1 cellular context compared by ENCODE assay signal in the genomic region with DNA sequence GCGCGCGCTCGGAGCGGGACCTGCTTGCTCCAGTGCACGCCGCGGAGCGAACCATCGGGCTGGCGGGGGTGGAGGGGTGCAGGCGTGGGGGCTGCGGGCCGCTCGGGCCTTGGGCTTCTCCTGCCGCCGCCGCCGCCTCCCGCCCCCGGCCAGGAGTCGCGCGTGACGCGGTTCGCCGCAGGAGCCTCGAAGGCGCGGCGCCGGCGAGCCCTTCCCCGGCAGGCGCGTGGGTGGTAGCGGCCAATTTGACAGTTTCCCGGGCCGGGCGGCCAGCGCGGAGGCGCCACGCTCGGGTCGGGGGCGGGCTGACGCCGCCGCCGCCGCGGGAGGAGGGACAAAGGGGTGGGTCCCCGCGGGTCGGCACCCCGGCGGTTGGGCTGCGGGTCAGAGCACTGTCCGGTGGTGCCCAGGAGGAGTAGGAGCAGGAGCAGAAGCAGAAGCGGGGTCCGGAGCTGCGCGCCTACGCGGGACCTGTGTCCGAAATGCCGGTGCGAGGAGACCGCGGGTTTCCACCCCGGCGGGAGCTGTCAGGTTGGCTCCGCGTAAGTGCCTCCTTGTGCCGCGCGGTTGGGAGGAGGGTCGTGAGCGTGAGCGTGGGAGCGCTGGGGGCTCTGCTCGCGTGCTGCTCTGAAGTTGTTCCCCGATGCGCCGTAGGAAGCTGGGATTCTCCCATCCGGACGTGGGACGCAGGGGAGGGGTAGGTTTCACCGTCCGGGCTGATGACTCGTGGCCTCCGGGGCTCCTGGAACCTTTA.
TF ChIP-seq lines count a peak whose summit lies in the region.

TSS of gene TJP2 (plus strand) at position 387 of the 754 bp plus-strand sequence. CDS start at position 483, 96 bp downstream.

TF ChIP-seq in GM12878, 131 proteins besides CTCF, POLR2A, EP300 and RAD21 (continued from another document and continues in another):
- TF ChIP-seq POLR2AphosphoS2 (IDR thresholded peaks at IDR 0.05; ENCODE audit: low read depth, low read length), result no peak
- TF ChIP-seq, protein P1, sequence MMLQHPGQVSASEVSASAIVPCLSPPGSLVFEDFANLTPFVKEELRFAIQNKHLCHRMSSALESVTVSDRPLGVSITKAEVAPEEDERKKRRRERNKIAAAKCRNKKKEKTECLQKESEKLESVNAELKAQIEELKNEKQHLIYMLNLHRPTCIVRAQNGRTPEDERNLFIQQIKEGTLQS (IDR thresholded peaks at IDR 0.05; ENCODE audit: borderline replicate concordance, extremely low read depth, low read depth, low read length), result no peak
- no peak for TF ChIP-seq BCL11A (IDR thresholded peaks at IDR 0.05; ENCODE audit: low read depth, low read length)
- TF ChIP-seq BMI1 (IDR thresholded peaks at IDR 0.05; ENCODE audit: borderline replicate concordance), result no peak
- TF ChIP-seq JUND (IDR thresholded peaks at IDR 0.05; ENCODE audit: low read depth, low read length), result peak; percentile 87
- no peak for TF ChIP-seq HDAC2 (IDR thresholded peaks at IDR 0.05)
- TF ChIP-seq NFXL1 (IDR thresholded peaks at IDR 0.05; ENCODE audit: borderline replicate concordance), result no peak
- TF ChIP-seq IRF4 (IDR thresholded peaks at IDR 0.05; ENCODE audit: low read depth, low read length), result no peak
- TF ChIP-seq NFIC (IDR thresholded peaks at IDR 0.05; ENCODE audit: low read depth, low read length), result no peak
- TF ChIP-seq ESRRA (IDR thresholded peaks at IDR 0.05; ENCODE audit: low read length), result no peak
- TF ChIP-seq RAD51 (IDR thresholded peaks at IDR 0.05), result no peak
- 0 out of 2 replicates have a peak, but pooled peaks have one; percentile 1 for TF ChIP-seq CREB1 (IDR thresholded peaks at IDR 0.05; ENCODE audit: low read depth)
- TF ChIP-seq ZNF384 (IDR thresholded peaks at IDR 0.05; ENCODE audit: borderline replicate concordance, low read depth, low read length), result no peak
- no peak for TF ChIP-seq BRCA1 (IDR thresholded peaks at IDR 0.05; ENCODE audit: low read depth, low read length)
- TF ChIP-seq SIN3A (IDR thresholded peaks at IDR 0.05; ENCODE audit: low read depth, low read length), result no peak
- no peak for TF ChIP-seq MTA3 (IDR thresholded peaks at IDR 0.05; ENCODE audit: borderline replicate concordance, low read length)
- TF ChIP-seq SMAD5 (IDR thresholded peaks at IDR 0.05; ENCODE audit: low read depth), result no peak
- TF ChIP-seq SP1 (IDR thresholded peaks at IDR 0.05; ENCODE audit: low read depth, low read length), result no peak
- no peak for TF ChIP-seq TARDBP (IDR thresholded peaks at IDR 0.05; ENCODE audit: borderline replicate concordance)
- no peak for TF ChIP-seq PKNOX1 (IDR thresholded peaks at IDR 0.05)
- TF ChIP-seq, protein P2, sequence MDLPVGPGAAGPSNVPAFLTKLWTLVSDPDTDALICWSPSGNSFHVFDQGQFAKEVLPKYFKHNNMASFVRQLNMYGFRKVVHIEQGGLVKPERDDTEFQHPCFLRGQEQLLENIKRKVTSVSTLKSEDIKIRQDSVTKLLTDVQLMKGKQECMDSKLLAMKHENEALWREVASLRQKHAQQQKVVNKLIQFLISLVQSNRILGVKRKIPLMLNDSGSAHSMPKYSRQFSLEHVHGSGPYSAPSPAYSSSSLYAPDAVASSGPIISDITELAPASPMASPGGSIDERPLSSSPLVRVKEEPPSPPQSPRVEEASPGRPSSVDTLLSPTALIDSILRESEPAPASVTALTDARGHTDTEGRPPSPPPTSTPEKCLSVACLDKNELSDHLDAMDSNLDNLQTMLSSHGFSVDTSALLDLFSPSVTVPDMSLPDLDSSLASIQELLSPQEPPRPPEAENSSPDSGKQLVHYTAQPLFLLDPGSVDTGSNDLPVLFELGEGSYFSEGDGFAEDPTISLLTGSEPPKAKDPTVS (IDR thresholded peaks at IDR 0.05; ENCODE audit: low read depth, low read length), result no peak
- TF ChIP-seq, protein P3, sequence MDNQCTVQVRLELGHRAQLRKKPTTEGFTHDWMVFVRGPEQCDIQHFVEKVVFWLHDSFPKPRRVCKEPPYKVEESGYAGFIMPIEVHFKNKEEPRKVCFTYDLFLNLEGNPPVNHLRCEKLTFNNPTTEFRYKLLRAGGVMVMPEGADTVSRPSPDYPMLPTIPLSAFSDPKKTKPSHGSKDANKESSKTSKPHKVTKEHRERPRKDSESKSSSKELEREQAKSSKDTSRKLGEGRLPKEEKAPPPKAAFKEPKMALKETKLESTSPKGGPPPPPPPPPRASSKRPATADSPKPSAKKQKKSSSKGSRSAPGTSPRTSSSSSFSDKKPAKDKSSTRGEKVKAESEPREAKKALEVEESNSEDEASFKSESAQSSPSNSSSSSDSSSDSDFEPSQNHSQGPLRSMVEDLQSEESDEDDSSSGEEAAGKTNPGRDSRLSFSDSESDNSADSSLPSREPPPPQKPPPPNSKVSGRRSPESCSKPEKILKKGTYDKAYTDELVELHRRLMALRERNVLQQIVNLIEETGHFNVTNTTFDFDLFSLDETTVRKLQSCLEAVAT (IDR thresholded peaks at IDR 0.05), result peak; percentile 41; the same call in 1 of the 2 replicates
- TF ChIP-seq EGR1 (IDR thresholded peaks at IDR 0.05; ENCODE audit: borderline replicate concordance in 1 of 2, low read depth in 2 of 2, low read length in 2 of 2), result peak in 1 of 2 experiments; percentile 91; a peak in 2 of 3 replicates
- TF ChIP-seq ZBED1 (IDR thresholded peaks at IDR 0.05; ENCODE audit: borderline replicate concordance), result no peak
- TF ChIP-seq HCFC1 (IDR thresholded peaks at IDR 0.05; ENCODE audit: low read length), result no peak
- no peak for TF ChIP-seq ZBTB40 (IDR thresholded peaks at IDR 0.05; ENCODE audit: borderline replicate concordance)
- TF ChIP-seq SIX5 (IDR thresholded peaks at IDR 0.05; ENCODE audit: low read depth, low read length, severe bottlenecking), result no peak
- TF ChIP-seq GABPA (IDR thresholded peaks at IDR 0.05; ENCODE audit: low read depth), result no peak
- TF ChIP-seq YY1 (IDR thresholded peaks at IDR 0.05; ENCODE audit: low read depth, low read length), result no peak
- peak; percentile 96 for TF ChIP-seq KLF5 (IDR thresholded peaks at IDR 0.05; ENCODE audit: partially characterized antibody)
- peak; percentile 83 for TF ChIP-seq HDAC6 (IDR thresholded peaks at IDR 0.05; ENCODE audit: unreplicated experiment)
- TF ChIP-seq, protein P4, sequence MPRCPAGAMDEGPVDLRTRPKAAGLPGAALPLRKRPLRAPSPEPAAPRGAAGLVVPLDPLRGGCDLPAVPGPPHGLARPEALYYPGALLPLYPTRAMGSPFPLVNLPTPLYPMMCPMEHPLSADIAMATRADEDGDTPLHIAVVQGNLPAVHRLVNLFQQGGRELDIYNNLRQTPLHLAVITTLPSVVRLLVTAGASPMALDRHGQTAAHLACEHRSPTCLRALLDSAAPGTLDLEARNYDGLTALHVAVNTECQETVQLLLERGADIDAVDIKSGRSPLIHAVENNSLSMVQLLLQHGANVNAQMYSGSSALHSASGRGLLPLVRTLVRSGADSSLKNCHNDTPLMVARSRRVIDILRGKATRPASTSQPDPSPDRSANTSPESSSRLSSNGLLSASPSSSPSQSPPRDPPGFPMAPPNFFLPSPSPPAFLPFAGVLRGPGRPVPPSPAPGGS (IDR thresholded peaks at IDR 0.05; ENCODE audit: borderline replicate concordance, insufficient read depth, low read depth, low read length, poor library complexity, severe bottlenecking), result peak; percentile 28
- 0 out of 2 replicates have a peak, but pooled peaks have one; percentile 2 for TF ChIP-seq RUNX3 (IDR thresholded peaks at IDR 0.05; ENCODE audit: low read length)
- no peak for TF ChIP-seq SUPT20H (IDR thresholded peaks at IDR 0.05; ENCODE audit: borderline replicate concordance, control insufficient read depth, low read depth, low read length)
- TF ChIP-seq POLR2AphosphoS5 (IDR thresholded peaks at IDR 0.05; ENCODE audit: low read length), result peak; percentile 76; the same call in 1 of the 2 replicates
- TF ChIP-seq CBX3 (IDR thresholded peaks at IDR 0.05; ENCODE audit: borderline replicate concordance, low read depth), result no peak
- TF ChIP-seq STAT3 (IDR thresholded peaks at IDR 0.05; ENCODE audit: low read depth, low read length), result no peak
- TF ChIP-seq YBX1 (IDR thresholded peaks at IDR 0.05), result no peak
- no peak for TF ChIP-seq MEF2A (IDR thresholded peaks at IDR 0.05; ENCODE audit: insufficient read depth, low read depth, low read length)
- peak; percentile 22; the same call in 1 of the 2 replicates for TF ChIP-seq ZNF207 (IDR thresholded peaks at IDR 0.05; ENCODE audit: borderline replicate concordance)
- peak; percentile 56; the same call in 1 of the 2 replicates for TF ChIP-seq MXI1 (IDR thresholded peaks at IDR 0.05; ENCODE audit: low read depth, low read length)
- peak; percentile 84 to 97 for TF ChIP-seq BHLHE40 (IDR thresholded peaks at IDR 0.05; ENCODE audit: borderline replicate concordance in 1 of 2, low read depth in 2 of 2, low read length in 1 of 2)
- TF ChIP-seq ZZZ3 (IDR thresholded peaks at IDR 0.05; ENCODE audit: control insufficient read depth, insufficient read length, low read depth), result no peak
- no peak for TF ChIP-seq TBL1XR1 (IDR thresholded peaks at IDR 0.05; ENCODE audit: low read depth, low read length)
- TF ChIP-seq, protein P5, sequence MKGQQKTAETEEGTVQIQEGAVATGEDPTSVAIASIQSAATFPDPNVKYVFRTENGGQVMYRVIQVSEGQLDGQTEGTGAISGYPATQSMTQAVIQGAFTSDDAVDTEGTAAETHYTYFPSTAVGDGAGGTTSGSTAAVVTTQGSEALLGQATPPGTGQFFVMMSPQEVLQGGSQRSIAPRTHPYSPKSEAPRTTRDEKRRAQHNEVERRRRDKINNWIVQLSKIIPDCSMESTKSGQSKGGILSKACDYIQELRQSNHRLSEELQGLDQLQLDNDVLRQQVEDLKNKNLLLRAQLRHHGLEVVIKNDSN (IDR thresholded peaks at IDR 0.05; ENCODE audit: borderline replicate concordance, extremely low read length, insufficient read depth, low read depth, low read length), result no peak
- TF ChIP-seq SMAD1 (IDR thresholded peaks at IDR 0.05; ENCODE audit: low read depth, partially characterized antibody), result no peak
- TF ChIP-seq FOS (IDR thresholded peaks at IDR 0.05; ENCODE audit: borderline replicate concordance, extremely low read depth, insufficient read length), result no peak
- no peak for TF ChIP-seq HDGF (IDR thresholded peaks at IDR 0.05)
- TF ChIP-seq RBBP5 (conservative IDR thresholded peaks at IDR 0.05), result no peak
- no peak for TF ChIP-seq MYC (IDR thresholded peaks at IDR 0.05; ENCODE audit: insufficient read depth, insufficient read length, insufficient replicate concordance, low read length, severe bottlenecking)
- TF ChIP-seq RELA (IDR thresholded peaks at IDR 0.05; ENCODE audit: borderline replicate concordance, partially characterized antibody), result no peak
- TF ChIP-seq NRF1 (conservative IDR thresholded peaks at IDR 0.05; ENCODE audit: low read depth, low read length), result no peak
- peak; percentile 29; the same call in 1 of the 2 replicates for TF ChIP-seq ZNF217 (IDR thresholded peaks at IDR 0.05)
- TF ChIP-seq, protein P6, sequence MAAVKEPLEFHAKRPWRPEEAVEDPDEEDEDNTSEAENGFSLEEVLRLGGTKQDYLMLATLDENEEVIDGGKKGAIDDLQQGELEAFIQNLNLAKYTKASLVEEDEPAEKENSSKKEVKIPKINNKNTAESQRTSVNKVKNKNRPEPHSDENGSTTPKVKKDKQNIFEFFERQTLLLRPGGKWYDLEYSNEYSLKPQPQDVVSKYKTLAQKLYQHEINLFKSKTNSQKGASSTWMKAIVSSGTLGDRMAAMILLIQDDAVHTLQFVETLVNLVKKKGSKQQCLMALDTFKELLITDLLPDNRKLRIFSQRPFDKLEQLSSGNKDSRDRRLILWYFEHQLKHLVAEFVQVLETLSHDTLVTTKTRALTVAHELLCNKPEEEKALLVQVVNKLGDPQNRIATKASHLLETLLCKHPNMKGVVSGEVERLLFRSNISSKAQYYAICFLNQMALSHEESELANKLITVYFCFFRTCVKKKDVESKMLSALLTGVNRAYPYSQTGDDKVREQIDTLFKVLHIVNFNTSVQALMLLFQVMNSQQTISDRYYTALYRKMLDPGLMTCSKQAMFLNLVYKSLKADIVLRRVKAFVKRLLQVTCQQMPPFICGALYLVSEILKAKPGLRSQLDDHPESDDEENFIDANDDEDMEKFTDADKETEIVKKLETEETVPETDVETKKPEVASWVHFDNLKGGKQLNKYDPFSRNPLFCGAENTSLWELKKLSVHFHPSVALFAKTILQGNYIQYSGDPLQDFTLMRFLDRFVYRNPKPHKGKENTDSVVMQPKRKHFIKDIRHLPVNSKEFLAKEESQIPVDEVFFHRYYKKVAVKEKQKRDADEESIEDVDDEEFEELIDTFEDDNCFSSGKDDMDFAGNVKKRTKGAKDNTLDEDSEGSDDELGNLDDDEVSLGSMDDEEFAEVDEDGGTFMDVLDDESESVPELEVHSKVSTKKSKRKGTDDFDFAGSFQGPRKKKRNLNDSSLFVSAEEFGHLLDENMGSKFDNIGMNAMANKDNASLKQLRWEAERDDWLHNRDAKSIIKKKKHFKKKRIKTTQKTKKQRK (IDR thresholded peaks at IDR 0.05; ENCODE audit: low read depth, low read length), result no peak
